In the genomic region with DNA sequence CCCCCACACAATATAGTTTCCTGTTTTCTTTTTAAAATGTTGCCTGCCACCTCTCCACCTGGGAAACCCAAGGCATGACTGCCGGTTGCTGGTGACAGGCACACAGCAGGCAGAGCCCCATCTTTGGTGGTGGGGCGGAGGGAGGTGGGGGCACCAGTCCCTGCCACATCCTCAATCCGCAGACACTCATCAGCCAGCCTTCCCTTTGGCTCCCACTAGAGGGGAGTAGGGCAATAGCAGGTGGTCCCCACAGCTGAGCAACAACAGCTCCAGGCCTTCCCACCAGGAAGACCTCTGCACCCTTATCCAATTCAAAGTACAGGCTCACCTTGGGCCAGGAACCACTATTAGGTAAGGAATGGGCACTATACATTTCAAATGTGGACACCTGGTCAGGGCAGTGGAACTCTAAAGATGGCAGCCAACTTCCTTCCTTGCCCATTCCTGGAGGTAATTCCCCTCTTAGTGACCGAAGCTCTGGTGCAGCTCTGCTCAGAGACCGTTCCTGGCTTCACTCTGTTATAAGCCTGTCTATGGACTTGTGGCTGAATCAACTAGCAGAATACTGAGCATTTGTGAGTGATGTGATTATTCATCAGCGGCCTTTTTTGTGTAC, we compare ENCODE assay signal across 8 cellular contexts. TPM values are rescaled to one million over a fixed set of nuclear protein-coding genes. Genes with fewer than 3 reads are reported as not detected.
DNase-seq lines count a peak whose midpoint lies in the region; ATAC-seq, FAIRE-seq and TF ChIP-seq lines count a peak whose summit lies in the region.

No MANE protein-coding gene starts in this region.

- DNase-seq in CD8-positive, alpha-beta T cell = peak in 4 of 7 experiments; percentile 9 to 46 (median 34)
- no peak for DNase-seq in GM18507 (ENCODE audit: extremely low spot score, insufficient read length, low read depth)
- DNase-seq in RKO (ENCODE audit: low spot score) = peak; percentile 53
- DNase-seq in ecto neural progenitor cell (ENCODE audit: low spot score) = peak; percentile 76
- DNase-seq in myocyte (ENCODE audit: low read depth) = peak; percentile 57

- no peaks in the 10 kb centered on the region for H3K9me3 ChIP-seq in CD8-positive, alpha-beta T cell (ENCODE audit: low read length)

- H3K4me1 Mint-ChIP-seq in CD8-positive, alpha-beta T cell (ENCODE audit: low read depth) = peaks cover 9% of the 10 kb centered on the region

- peak; percentile 65 for FAIRE-seq in GM18507 (lab: Jason Lieb, UNC)

- H3K4me3 Mint-ChIP-seq in CD8-positive, alpha-beta T cell = no peak overlapping the region

- TF ChIP-seq CTCF in CD8-positive, alpha-beta T cell (IDR thresholded peaks at IDR 0.05) = peak; percentile 59

- H3K4me3 ChIP-seq in CD8-positive, alpha-beta T cell (ENCODE audit: low read depth, low read length) = no peak overlapping the region

- CTCF ChIA-PET in CD8-positive, alpha-beta T cell (lab: Charles Lee) = interaction anchor here (1.0 to 16.0 kb wide), 7 partner anchors 11 to 96 kb away, joined by 3 to 103 read pairs (median 6); partner anchors contain the start of gene SMIM5

- peaks cover 19% of the 10 kb centered on the region for H3K36me3 ChIP-seq in CD8-positive, alpha-beta T cell (ENCODE audit: insufficient read depth, low read length)

- POLR2A ChIA-PET in CD8-positive, alpha-beta T cell (lab: Charles Lee) = no interaction called here

- intact Hi-C loops in CD8-positive, alpha-beta T cell (cut with DNase I, micrococcal nuclease) = loop anchor here in 1 of 2 experiments (1.0 kb wide), 1 partner anchor 25 kb away; no protein-coding TSS in a partner anchor

- no peak overlapping the region for H3K27ac ChIP-seq in CD8-positive, alpha-beta T cell (ENCODE audit: low read depth, low read length)

- H3K4me1 ChIP-seq in CD8-positive, alpha-beta T cell (ENCODE audit: insufficient read depth, low read length) = no peaks in the 10 kb centered on the region

- H3K9me3 Mint-ChIP-seq in CD8-positive, alpha-beta T cell = no peaks in the 10 kb centered on the region

- H3K36me3 Mint-ChIP-seq in CD8-positive, alpha-beta T cell = peaks cover 64% of the 10 kb centered on the region

- H3K27ac Mint-ChIP-seq in CD8-positive, alpha-beta T cell = no peak overlapping the region

- peak; percentile 100 for ATAC-seq in CD8-positive, alpha-beta T cell
- no peak for ATAC-seq in HG02759 (IDR thresholded peaks at IDR 0.05; ENCODE audit: unreplicated experiment)
- ATAC-seq in HG03432 (IDR thresholded peaks at IDR 0.05; ENCODE audit: unreplicated experiment) = no peak
- no peak for ATAC-seq in HG02840 (IDR thresholded peaks at IDR 0.05; ENCODE audit: low FRiP score, unreplicated experiment)

- no peaks in the 10 kb centered on the region for H3K27me3 Mint-ChIP-seq in CD8-positive, alpha-beta T cell (ENCODE audit: low read depth)

- no peaks in the 10 kb centered on the region for H3K27me3 ChIP-seq in CD8-positive, alpha-beta T cell (ENCODE audit: insufficient read depth, low read length)

RNA-seq across cellular contexts. Expression of gene RECQL5, which starts 13.9 kb away (rescaled TPM):
- 10 to 100 TPM; 11.2 to 13.2 TPM for total RNA-seq in CD8-positive, alpha-beta T cell
- total RNA-seq in myocyte = 19.9 and 20.7 TPM in 2 replicates
- 23.7 TPM for polyA plus RNA-seq in myocyte (2012)

RNA-seq across cellular contexts. Expression of gene SAP30BP, which starts 14.1 kb away (rescaled TPM):
- total RNA-seq in CD8-positive, alpha-beta T cell = 100 to 1,000 TPM; 303 to 305 TPM
- 34.3 and 47.4 TPM in 2 replicates for total RNA-seq in myocyte
- polyA plus RNA-seq in myocyte (2012) = 76.6 TPM

RNA-seq across cellular contexts. Expression of gene SMIM5, which starts 19.8 kb away (rescaled TPM):
- total RNA-seq in CD8-positive, alpha-beta T cell = 1 to 10 TPM in 1 of 2 experiments, under 1 TPM in 1; 0.60 to 2.1 TPM
- 1.8 and 4.4 TPM in 2 replicates for total RNA-seq in myocyte
- 2.0 TPM for polyA plus RNA-seq in myocyte (2012)
